In the genomic region with DNA sequence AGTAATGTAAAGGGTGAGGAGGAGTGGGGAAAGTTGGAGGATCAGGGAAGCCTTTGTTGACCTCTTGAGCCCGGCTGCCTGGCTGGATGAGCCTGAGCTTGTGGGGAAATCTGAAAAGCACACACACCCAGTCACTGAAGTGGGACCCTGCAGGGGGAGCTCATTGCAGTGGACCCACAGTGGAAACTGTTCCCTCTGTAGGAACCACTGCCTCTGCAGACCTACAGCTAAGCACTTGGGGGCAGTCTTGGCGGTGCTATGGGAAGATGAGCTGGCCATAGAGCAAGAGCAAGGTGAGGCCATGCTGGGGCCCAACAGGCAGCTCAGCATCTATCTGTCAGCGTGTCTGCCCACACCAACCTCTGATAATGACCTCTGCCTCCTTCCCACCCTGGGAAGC, we compare ENCODE assay signal across 8 cellular contexts.
DNase-seq lines count a peak whose midpoint lies in the region; ATAC-seq and TF ChIP-seq lines count a peak whose summit lies in the region.

No MANE protein-coding gene starts in this region.

- no peaks in the 10 kb centered on the region for H3F3A ChIP-seq in GM23338 (replicated peaks; ENCODE audit: low read depth)

- H3K27ac ChIP-seq in GM23338 (ENCODE audit: low read depth) (no peak overlapping the region), mesenchymal stem cell (ENCODE audit: low read length, poor library complexity, severe bottlenecking) (no peak overlapping the region)

- H3K4me2 ChIP-seq in GM23338 (no peak overlapping the region), mesenchymal stem cell (ENCODE audit: low read length, poor library complexity, severe bottlenecking) (no peak overlapping the region)

- H2BK15ac ChIP-seq in mesenchymal stem cell (ENCODE audit: low read depth, poor library complexity, severe bottlenecking) = no peak overlapping the region

- H3K4me1 Mint-ChIP-seq in GM23338 = no peaks in the 10 kb centered on the region; the same call in 2 of the 3 replicates

- no peaks in the 10 kb centered on the region for H3K36me3 Mint-ChIP-seq in GM23338 (ENCODE audit: low read depth)

- no peak overlapping the region for H4K8ac ChIP-seq in mesenchymal stem cell (ENCODE audit: low read length)

- whole genome bisulfite sequencing in mesenchymal stem cell = 22% methylated on average over 3 of the region's 3 CpGs

- no peak overlapping the region for H3K9ac ChIP-seq in mesenchymal stem cell (ENCODE audit: low read length)

- no peaks in the 10 kb centered on the region for H3K79me2 ChIP-seq in GM23338 (replicated peaks; ENCODE audit: insufficient read depth)

- H2BK5ac ChIP-seq in mesenchymal stem cell (ENCODE audit: low read depth, low read length, poor library complexity, severe bottlenecking) = no peak overlapping the region

- peak overlapping the region in 1 of 2 experiments; percentile 9 for H3K18ac ChIP-seq in mesenchymal stem cell (ENCODE audit: low read depth in 1 of 2, low read length in 2 of 2)

- H3K27me3 ChIP-seq in GM23338 (ENCODE audit: insufficient read depth) (no peaks in the 10 kb centered on the region), mesenchymal stem cell (ENCODE audit: control insufficient read depth in 1 of 2, insufficient read depth in 1 of 2, low read length in 2 of 2) (no peaks in the 10 kb centered on the region)

- peak overlapping the region in 1 of 2 experiments; percentile 55 for H2BK12ac ChIP-seq in mesenchymal stem cell (ENCODE audit: low read length in 2 of 2)

- H4K91ac ChIP-seq in mesenchymal stem cell (ENCODE audit: low read length) = no peak overlapping the region

- no peaks in the 10 kb centered on the region for H4K20me1 ChIP-seq in GM23338 (replicated peaks; ENCODE audit: insufficient read depth)

- H3K27ac Mint-ChIP-seq in GM23338 = no peak overlapping the region

- no peak overlapping the region for H3K23ac ChIP-seq in mesenchymal stem cell (ENCODE audit: low read length in 2 of 2)

- no peaks in the 10 kb centered on the region for H3K27me3 Mint-ChIP-seq in GM23338 (ENCODE audit: insufficient read depth, low read depth, poor library complexity)

- ATAC-seq in GM23338 (peak; percentile 100), GM18519 (IDR thresholded peaks at IDR 0.05; ENCODE audit: low FRiP score, unreplicated experiment) (no peak), GM19467 (IDR thresholded peaks at IDR 0.05; ENCODE audit: unreplicated experiment) (no peak), HG03354 (IDR thresholded peaks at IDR 0.05; ENCODE audit: poor library complexity, severe bottlenecking, unreplicated experiment) (no peak), GM19324 (IDR thresholded peaks at IDR 0.05; ENCODE audit: low FRiP score, unreplicated experiment) (no peak)

- DNase-seq in GM23338 (ENCODE audit: low spot score) (peak; percentile 86), RPMI8226 (peak; percentile 14), astrocyte of the spinal cord (ENCODE audit: low read depth, low spot score) (peak; percentile 74), mesenchymal stem cell (peak; percentile 80)

- TF ChIP-seq CTCF in GM23338 (conservative IDR thresholded peaks at IDR 0.05; ENCODE audit: low read depth in 2 of 2) (peak; percentile 79 to 95), astrocyte of the spinal cord (IDR thresholded peaks at IDR 0.05; ENCODE audit: low read depth, low read length) (peak; percentile 86)

- no peak overlapping the region for H2BK120ac ChIP-seq in mesenchymal stem cell (ENCODE audit: low read depth, low read length)

- no peak overlapping the region for H3K4ac ChIP-seq in mesenchymal stem cell (ENCODE audit: low read depth in 1 of 2, low read length in 2 of 2)

- H3K4me1 ChIP-seq in GM23338 (ENCODE audit: insufficient read depth) (no peaks in the 10 kb centered on the region), mesenchymal stem cell (ENCODE audit: control insufficient read depth, insufficient read depth, low read depth, low read length) (peaks cover 3% of the 10 kb centered on the region)

- no peaks in the 10 kb centered on the region for H3K36me3 ChIP-seq in GM23338 (ENCODE audit: insufficient read depth)
- no peaks in the 10 kb centered on the region for H3K36me3 ChIP-seq in mesenchymal stem cell (ENCODE audit: control insufficient read depth in 1 of 2, insufficient read depth in 2 of 2, low read depth in 1 of 2, low read length in 2 of 2)

- H3K4me3 ChIP-seq in GM23338 = no peak overlapping the region
- no peak overlapping the region for H3K4me3 ChIP-seq in astrocyte of the spinal cord (ENCODE audit: low read depth, low read length)
- no peak overlapping the region for H3K4me3 ChIP-seq in mesenchymal stem cell (ENCODE audit: insufficient read depth in 1 of 2, low read depth in 1 of 2, low read length in 2 of 2)

- no peak overlapping the region for H3K4me3 Mint-ChIP-seq in GM23338

- H3K14ac ChIP-seq in mesenchymal stem cell (ENCODE audit: low read length in 2 of 2) = peak overlapping the region in 1 of 2 experiments; percentile 59

- H3K9me3 ChIP-seq in mesenchymal stem cell (ENCODE audit: control insufficient read depth, low read length) = no peaks in the 10 kb centered on the region

- no peaks in the 10 kb centered on the region for H3K79me1 ChIP-seq in mesenchymal stem cell (replicated peaks; ENCODE audit: low read length, poor library complexity, severe bottlenecking)

- H2AFZ ChIP-seq in GM23338 (peak overlapping the region; percentile 85; the same call in 1 of the 2 replicates), mesenchymal stem cell (ENCODE audit: low read depth, low read length) (no peak overlapping the region)

- no peaks in the 10 kb centered on the region; the same call in 2 of the 3 replicates for H3K9me3 Mint-ChIP-seq in GM23338

- peaks cover 11% of the 10 kb centered on the region for H3K9me2 ChIP-seq in GM23338 (ENCODE audit: insufficient read depth)

- peak overlapping the region; percentile 73 for H2AK5ac ChIP-seq in mesenchymal stem cell (ENCODE audit: low read length, severe bottlenecking)

- in situ Hi-C loops in astrocyte of the spinal cord (cut with HindIII; ENCODE audit: low sequenced_read_pairs) = no loop called here

TF ChIP-seq in GM23338, 12 proteins besides CTCF, POLR2A, EP300 and RAD21 (continues in another document):
- TF ChIP-seq ZNF114 (CRISPR knock-in tag; IDR thresholded peaks at IDR 0.05) = no peak
- TF ChIP-seq, protein P1, sequence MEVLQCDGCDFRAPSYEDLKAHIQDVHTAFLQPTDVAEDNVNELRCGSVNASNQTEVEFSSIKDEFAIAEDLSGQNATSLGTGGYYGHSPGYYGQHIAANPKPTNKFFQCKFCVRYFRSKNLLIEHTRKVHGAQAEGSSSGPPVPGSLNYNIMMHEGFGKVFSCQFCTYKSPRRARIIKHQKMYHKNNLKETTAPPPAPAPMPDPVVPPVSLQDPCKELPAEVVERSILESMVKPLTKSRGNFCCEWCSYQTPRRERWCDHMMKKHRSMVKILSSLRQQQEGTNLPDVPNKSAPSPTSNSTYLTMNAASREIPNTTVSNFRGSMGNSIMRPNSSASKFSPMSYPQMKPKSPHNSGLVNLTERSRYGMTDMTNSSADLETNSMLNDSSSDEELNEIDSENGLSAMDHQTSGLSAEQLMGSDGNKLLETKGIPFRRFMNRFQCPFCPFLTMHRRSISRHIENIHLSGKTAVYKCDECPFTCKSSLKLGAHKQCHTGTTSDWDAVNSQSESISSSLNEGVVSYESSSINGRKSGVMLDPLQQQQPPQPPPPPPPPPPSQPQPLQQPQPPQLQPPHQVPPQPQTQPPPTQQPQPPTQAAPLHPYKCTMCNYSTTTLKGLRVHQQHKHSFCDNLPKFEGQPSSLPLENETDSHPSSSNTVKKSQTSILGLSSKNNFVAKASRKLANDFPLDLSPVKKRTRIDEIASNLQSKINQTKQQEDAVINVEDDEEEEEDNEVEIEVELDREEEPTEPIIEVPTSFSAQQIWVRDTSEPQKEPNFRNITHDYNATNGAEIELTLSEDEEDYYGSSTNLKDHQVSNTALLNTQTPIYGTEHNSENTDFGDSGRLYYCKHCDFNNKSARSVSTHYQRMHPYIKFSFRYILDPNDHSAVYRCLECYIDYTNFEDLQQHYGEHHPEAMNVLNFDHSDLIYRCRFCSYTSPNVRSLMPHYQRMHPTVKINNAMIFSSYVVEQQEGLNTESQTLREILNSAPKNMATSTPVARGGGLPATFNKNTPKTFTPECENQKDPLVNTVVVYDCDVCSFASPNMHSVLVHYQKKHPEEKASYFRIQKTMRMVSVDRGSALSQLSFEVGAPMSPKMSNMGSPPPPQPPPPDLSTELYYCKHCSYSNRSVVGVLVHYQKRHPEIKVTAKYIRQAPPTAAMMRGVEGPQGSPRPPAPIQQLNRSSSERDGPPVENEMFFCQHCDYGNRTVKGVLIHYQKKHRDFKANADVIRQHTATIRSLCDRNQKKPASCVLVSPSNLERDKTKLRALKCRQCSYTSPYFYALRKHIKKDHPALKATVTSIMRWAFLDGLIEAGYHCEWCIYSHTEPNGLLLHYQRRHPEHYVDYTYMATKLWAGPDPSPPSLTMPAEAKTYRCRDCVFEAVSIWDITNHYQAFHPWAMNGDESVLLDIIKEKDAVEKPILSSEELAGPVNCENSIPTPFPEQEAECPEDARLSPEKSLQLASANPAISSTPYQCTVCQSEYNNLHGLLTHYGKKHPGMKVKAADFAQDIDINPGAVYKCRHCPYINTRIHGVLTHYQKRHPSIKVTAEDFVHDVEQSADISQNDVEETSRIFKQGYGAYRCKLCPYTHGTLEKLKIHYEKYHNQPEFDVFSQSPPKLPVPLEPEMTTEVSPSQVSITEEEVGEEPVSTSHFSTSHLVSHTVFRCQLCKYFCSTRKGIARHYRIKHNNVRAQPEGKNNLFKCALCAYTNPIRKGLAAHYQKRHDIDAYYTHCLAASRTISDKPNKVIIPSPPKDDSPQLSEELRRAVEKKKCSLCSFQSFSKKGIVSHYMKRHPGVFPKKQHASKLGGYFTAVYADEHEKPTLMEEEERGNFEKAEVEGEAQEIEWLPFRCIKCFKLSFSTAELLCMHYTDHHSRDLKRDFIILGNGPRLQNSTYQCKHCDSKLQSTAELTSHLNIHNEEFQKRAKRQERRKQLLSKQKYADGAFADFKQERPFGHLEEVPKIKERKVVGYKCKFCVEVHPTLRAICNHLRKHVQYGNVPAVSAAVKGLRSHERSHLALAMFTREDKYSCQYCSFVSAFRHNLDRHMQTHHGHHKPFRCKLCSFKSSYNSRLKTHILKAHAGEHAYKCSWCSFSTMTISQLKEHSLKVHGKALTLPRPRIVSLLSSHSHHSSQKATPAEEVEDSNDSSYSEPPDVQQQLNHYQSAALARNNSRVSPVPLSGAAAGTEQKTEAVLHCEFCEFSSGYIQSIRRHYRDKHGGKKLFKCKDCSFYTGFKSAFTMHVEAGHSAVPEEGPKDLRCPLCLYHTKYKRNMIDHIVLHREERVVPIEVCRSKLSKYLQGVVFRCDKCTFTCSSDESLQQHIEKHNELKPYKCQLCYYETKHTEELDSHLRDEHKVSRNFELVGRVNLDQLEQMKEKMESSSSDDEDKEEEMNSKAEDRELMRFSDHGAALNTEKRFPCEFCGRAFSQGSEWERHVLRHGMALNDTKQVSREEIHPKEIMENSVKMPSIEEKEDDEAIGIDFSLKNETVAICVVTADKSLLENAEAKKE (CRISPR knock-in tag; IDR thresholded peaks at IDR 0.05) = no peak
- no peak for TF ChIP-seq STAT1 (IDR thresholded peaks at IDR 0.05; ENCODE audit: unreplicated experiment)
- TF ChIP-seq EZH2phosphoT487 (IDR thresholded peaks at IDR 0.05; ENCODE audit: unreplicated experiment) = no peak
- TF ChIP-seq CREB1 (CRISPR knock-in tag; IDR thresholded peaks at IDR 0.05; ENCODE audit: low read depth) = no peak

Comparison
In these comparisons a context has a peak if more than half of its experiments do, and no peak if none do; other contexts are left out.
1. DNase-seq: peak in every context shown above with its lines; median percentile 86 in GM23338; 80 in mesenchymal stem cell; 74 in astrocyte of the spinal cord; 14 in RPMI8226.